Comparison of ENCODE assay signal across 9 cellular contexts in genomic region chr5:32217886-32218396, GRCh38. TPM values are rescaled to one million over a fixed set of nuclear protein-coding genes. Genes with fewer than 3 reads are reported as not detected.
DNase-seq lines count a peak whose midpoint lies in the region; ATAC-seq and TF ChIP-seq lines count a peak whose summit lies in the region.
"Had no signal": no experiment of that assay in that cellular context is flagged by ENCODE, and none has a peak within 500 bp of the region (broad histone marks: within the 10 kb centered on the region; RNA-seq: fewer than 3 reads in every experiment).

No MANE protein-coding gene starts in this region.

- no peak overlapping the region for H3K27ac Mint-ChIP-seq in glutamatergic neuron (ENCODE audit: unreplicated experiment)
- H3K27ac Mint-ChIP-seq in nephron progenitor cell: no peak overlapping the region
- H3K27ac Mint-ChIP-seq: activated CD8-positive, alpha-beta T cell treated with anti-CD3 and anti-CD28 coated beads, Interleukin-2, amount 10 ng/mL, durations not matched to agents 7 days and 5 days had no signal

- DNase-seq in NCI-H345 (lab: John Stamatoyannopoulos, UW) (peak; percentile 59), epithelial cell of esophagus (ENCODE audit: low read depth) (peak; percentile 19), glutamatergic neuron (no peak), nephron progenitor cell (no peak), NCI-H1092 (lab: John Stamatoyannopoulos, UW) (no peak), GOT3 (lab: John Stamatoyannopoulos, UW) (no peak)
- DNase-seq: activated CD8-positive, alpha-beta T cell treated with anti-CD3 and anti-CD28 coated beads, Interleukin-2, amount 10 ng/mL, durations not matched to agents 7 days and 5 days had no signal

- no peak overlapping the region for H3K9ac ChIP-seq in rectal smooth muscle tissue (ENCODE audit: low read length)

- peaks cover 5% of the 10 kb centered on the region for H3K4me1 ChIP-seq in rectal smooth muscle tissue (ENCODE audit: control insufficient read depth, insufficient read depth, low read length)

- no peak overlapping the region for H3K4me3 ChIP-seq in epithelial cell of esophagus (ENCODE audit: low read length)
- H3K4me3 ChIP-seq in rectal smooth muscle tissue (ENCODE audit: low read length): no peak overlapping the region

- no peaks in the 10 kb centered on the region for H3K27me3 ChIP-seq in rectal smooth muscle tissue (ENCODE audit: control insufficient read depth, insufficient read depth, low read length)

- H3K36me3 ChIP-seq in rectal smooth muscle tissue (ENCODE audit: control insufficient read depth, insufficient read depth, low read length): no peaks in the 10 kb centered on the region

- H3K4me1 Mint-ChIP-seq in glutamatergic neuron (ENCODE audit: low read depth, unreplicated experiment) (no peaks in the 10 kb centered on the region), nephron progenitor cell (peaks cover 8% of the 10 kb centered on the region)

- peak; percentile 69 for ATAC-seq in HG02571 (IDR thresholded peaks at IDR 0.05; ENCODE audit: unreplicated experiment)
- ATAC-seq: activated CD8-positive, alpha-beta T cell treated with anti-CD3 and anti-CD28 coated beads, Interleukin-2, amount 10 ng/mL, durations not matched to agents 7 days and 5 days had no signal

- no peaks in the 10 kb centered on the region for H3K36me3 Mint-ChIP-seq in glutamatergic neuron (ENCODE audit: unreplicated experiment)
- H3K36me3 Mint-ChIP-seq in nephron progenitor cell (ENCODE audit: low read depth): no peaks in the 10 kb centered on the region

- no peaks in the 10 kb centered on the region for H3K9me3 Mint-ChIP-seq in glutamatergic neuron (ENCODE audit: unreplicated experiment)
- no peaks in the 10 kb centered on the region for H3K9me3 Mint-ChIP-seq in nephron progenitor cell

- TF ChIP-seq CTCF in epithelial cell of esophagus (IDR thresholded peaks at IDR 0.05; ENCODE audit: insufficient read depth, low read depth, low read length, missing control alignments) (no peak), glutamatergic neuron (IDR thresholded peaks at IDR 0.05; ENCODE audit: partially characterized antibody, unreplicated experiment) (no peak), nephron progenitor cell (IDR thresholded peaks at IDR 0.05) (no peak)

- peak overlapping the region; percentile 82 for H3K27ac ChIP-seq in rectal smooth muscle tissue (ENCODE audit: low read depth, low read length)

- no peaks in the 10 kb centered on the region for H3K27me3 Mint-ChIP-seq in glutamatergic neuron (ENCODE audit: unreplicated experiment)
- no peaks in the 10 kb centered on the region for H3K27me3 Mint-ChIP-seq in nephron progenitor cell (ENCODE audit: low read depth, poor library complexity)

- no peak overlapping the region for H3K4me3 Mint-ChIP-seq in glutamatergic neuron (ENCODE audit: unreplicated experiment)
- no peak overlapping the region for H3K4me3 Mint-ChIP-seq in nephron progenitor cell
- H3K4me3 Mint-ChIP-seq: activated CD8-positive, alpha-beta T cell treated with anti-CD3 and anti-CD28 coated beads, Interleukin-2, amount 10 ng/mL, durations not matched to agents 7 days and 5 days had no signal

RNA-seq across cellular contexts. Expression of gene GOLPH3, which starts 43.8 kb away (rescaled TPM):
- 68.5 TPM for total RNA-seq in glutamatergic neuron (ENCODE audit: unreplicated experiment)

Comparison
In these comparisons a context has a peak if more than half of its experiments do, and no peak if none do; other contexts are left out.
1. DNase-seq: peak in NCI-H345 (single experiment) and epithelial cell of esophagus (single experiment); none in glutamatergic neuron (single experiment), nephron progenitor cell (single experiment), NCI-H1092 (single experiment) and GOT3 (single experiment).